In genomic region chr9:108787664-108788048, GRCh38 we compare ENCODE assay signal across 21 cellular contexts.
A peak's percentile ranks its signal among the peaks of the same experiment; 100 is the strongest.
DNase-seq lines count a peak whose midpoint lies in the region; ATAC-seq and TF ChIP-seq lines count a peak whose summit lies in the region.
"Had no signal": no experiment of that assay in that cellular context is flagged by ENCODE, and none has a peak within 500 bp of the region (broad histone marks: within the 10 kb centered on the region; RNA-seq: fewer than 3 reads in every experiment).

No MANE protein-coding gene starts in this region.

- H3K27ac Mint-ChIP-seq in WTC11: no peak overlapping the region
- H3K27ac Mint-ChIP-seq: activated CD4-positive, alpha-beta memory T cell treated with anti-CD3 and anti-CD28 coated beads for 36 hours; activated naive CD8-positive, alpha-beta T cell treated with anti-CD3 and anti-CD28 coated beads for 36 hours; memory B cell; stimulated activated naive CD8-positive, alpha-beta T cell treated with anti-CD3 and anti-CD28 coated beads, Interleukin-15, amount 100 ng/mL, for 72 hours had no signal

- ATAC-seq in WTC11: peak; percentile 60
- ATAC-seq in GM18519 (IDR thresholded peaks at IDR 0.05; ENCODE audit: low FRiP score, unreplicated experiment): no peak
- no peak for ATAC-seq in HG02840 (IDR thresholded peaks at IDR 0.05; ENCODE audit: low FRiP score, unreplicated experiment)
- ATAC-seq: activated T-cell treated with anti-CD3 and anti-CD28 coated beads, Interleukin-2, amount 50 U/mL, for 4 hours; stimulated activated naive CD8-positive, alpha-beta T cell treated with anti-CD3 and anti-CD28 coated beads, Interleukin-15, amount 100 ng/mL, for 72 hours had no signal

- H3K4me3 ChIP-seq in BLaER1 treated with 17β-estradiol and CSF1 and Interleukin-3, amounts not matched to agents 10 nM and 100 nM: no peak overlapping the region
- no peak overlapping the region for H3K4me3 ChIP-seq in mesodermal cell (ENCODE audit: extremely low read depth, insufficient read depth, low read length, poor library complexity, severe bottlenecking)
- H3K4me3 ChIP-seq: heart right ventricle had no signal

- DNase-seq in NCI-H1105 (lab: John Stamatoyannopoulos, UW) (peak; percentile 37), WTC11 (ENCODE audit: low spot score) (no peak), hippocampal formation (lab: John Stamatoyannopoulos, UW) (no peak), foreskin melanocyte (no peak)
- DNase-seq: activated CD4-positive, alpha-beta memory T cell treated with anti-CD3 and anti-CD28 coated beads for 36 hours; activated naive CD8-positive, alpha-beta T cell treated with anti-CD3 and anti-CD28 coated beads for 36 hours; activated T-cell treated with anti-CD3 and anti-CD28 coated beads, Interleukin-2, amount 50 U/mL, for 4 hours; heart right ventricle; kidney; NCI-H2029 treated with DMSO at 0.1 percent for 48 hours; NCI-H774; RPMI8226; stimulated activated naive CD8-positive, alpha-beta T cell treated with anti-CD3 and anti-CD28 coated beads, Interleukin-15, amount 100 ng/mL, for 72 hours had no signal

- CTCF ChIA-PET in WTC11 (lab: Charles Lee): interaction anchor here (0.8 to 1.2 kb wide), 2 partner anchors 10 to 19 kb away, joined by 4 to 5 read pairs; no protein-coding TSS in a partner anchor

- no peak for TF ChIP-seq CTCF in WTC11 (IDR thresholded peaks at IDR 0.05)

- no peaks in the 10 kb centered on the region for H3K36me3 Mint-ChIP-seq in WTC11
- H3K36me3 Mint-ChIP-seq: activated CD4-positive, alpha-beta memory T cell treated with anti-CD3 and anti-CD28 coated beads for 36 hours; activated naive CD8-positive, alpha-beta T cell treated with anti-CD3 and anti-CD28 coated beads for 36 hours; memory B cell had no signal

- peaks cover 13 to 59% (median 23%) of the 10 kb centered on the region in 11 experiments for H3K9me3 ChIP-seq in BLaER1 treated with 17β-estradiol and CSF1 and Interleukin-3, amounts not matched to agents 10 nM and 100 nM (replicated peaks in 1 of 11)
- H3K9me3 ChIP-seq in mesodermal cell (ENCODE audit: control insufficient read depth, low read length): peaks cover 6% of the 10 kb centered on the region
- H3K9me3 ChIP-seq: neutrophil had no signal

- H3K9me3 Mint-ChIP-seq in WTC11: peaks cover 30% of the 10 kb centered on the region
- H3K9me3 Mint-ChIP-seq: activated CD4-positive, alpha-beta memory T cell treated with anti-CD3 and anti-CD28 coated beads for 36 hours; activated naive CD8-positive, alpha-beta T cell treated with anti-CD3 and anti-CD28 coated beads for 36 hours; activated T-cell treated with anti-CD3 and anti-CD28 coated beads, Interleukin-2, amount 50 U/mL, for 4 hours; stimulated activated naive CD8-positive, alpha-beta T cell treated with anti-CD3 and anti-CD28 coated beads, Interleukin-15, amount 100 ng/mL, for 72 hours had no signal

- peaks cover 26 to 57% (median 53%) of the 10 kb centered on the region in 10 experiments for H3K4me1 ChIP-seq in BLaER1 treated with 17β-estradiol and CSF1 and Interleukin-3, amounts not matched to agents 10 nM and 100 nM
- peaks cover 29% of the 10 kb centered on the region for H3K4me1 ChIP-seq in mesodermal cell (ENCODE audit: control insufficient read depth, insufficient read depth, low read length, poor library complexity, severe bottlenecking)

- peak overlapping the region in 9 of 11 experiments; percentile 11 to 93 (median 34); a peak in 17 of 22 replicates for H3K4me2 ChIP-seq in BLaER1 treated with 17β-estradiol and CSF1 and Interleukin-3, amounts not matched to agents 10 nM and 100 nM

- POLR2A ChIA-PET in WTC11 (lab: Charles Lee): no interaction called here

- 77 to 89% methylated on average over 6 to 7 of the region's 7 CpGs for WGBS in mesodermal cell (ENCODE audit: insufficient coverage in 2 of 2), 2 experiments

- H3K27me3 ChIP-seq in BLaER1 treated with 17β-estradiol and CSF1 and Interleukin-3, amounts not matched to agents 10 nM and 100 nM: no peaks in the 10 kb centered on the region
- H3K27me3 ChIP-seq: heart right ventricle, neutrophil had no signal

- H3K4me3 Mint-ChIP-seq in WTC11: no peak overlapping the region
- H3K4me3 Mint-ChIP-seq: activated CD4-positive, alpha-beta memory T cell treated with anti-CD3 and anti-CD28 coated beads for 36 hours; activated naive CD8-positive, alpha-beta T cell treated with anti-CD3 and anti-CD28 coated beads for 36 hours; activated T-cell treated with anti-CD3 and anti-CD28 coated beads, Interleukin-2, amount 50 U/mL, for 4 hours; memory B cell; stimulated activated naive CD8-positive, alpha-beta T cell treated with anti-CD3 and anti-CD28 coated beads, Interleukin-15, amount 100 ng/mL, for 72 hours had no signal

- no peaks in the 10 kb centered on the region for H3K27me3 Mint-ChIP-seq in WTC11 (ENCODE audit: low read depth)

- H3K4me1 Mint-ChIP-seq in WTC11: peaks cover 20% of the 10 kb centered on the region
- H3K4me1 Mint-ChIP-seq: stimulated activated naive CD8-positive, alpha-beta T cell treated with anti-CD3 and anti-CD28 coated beads, Interleukin-15, amount 100 ng/mL, for 72 hours had no signal

- no peak overlapping the region for H3K9ac ChIP-seq in BLaER1 treated with 17β-estradiol and CSF1 and Interleukin-3, amounts not matched to agents 10 nM and 100 nM

- no peaks in the 10 kb centered on the region; a peak in 1 of 22 replicates for H3K36me3 ChIP-seq in BLaER1 treated with 17β-estradiol and CSF1 and Interleukin-3, amounts not matched to agents 10 nM and 100 nM
- H3K36me3 ChIP-seq in mesodermal cell (ENCODE audit: control insufficient read depth, insufficient read depth, low read length): no peaks in the 10 kb centered on the region
- H3K36me3 ChIP-seq: brain microvascular endothelial cell, heart right ventricle, neutrophil had no signal

- H3K27ac ChIP-seq in BLaER1 treated with 17β-estradiol and CSF1 and Interleukin-3, amounts not matched to agents 10 nM and 100 nM: peak overlapping the region in 8 of 11 experiments; percentile 2 to 79 (median 34); a peak in 9 of 22 replicates
- H3K27ac ChIP-seq in mesodermal cell (ENCODE audit: low read depth, low read length, severe bottlenecking): peak overlapping the region; percentile 65
- H3K27ac ChIP-seq: brain microvascular endothelial cell, heart right ventricle, neutrophil, VCaP had no signal

- H4K20me1 ChIP-seq in BLaER1 treated with 17β-estradiol and CSF1 and Interleukin-3, amounts not matched to agents 10 nM and 100 nM: no peaks in the 10 kb centered on the region

TF ChIP-seq in WTC11, 78 proteins besides CTCF, POLR2A, EP300 and RAD21:
- TF ChIP-seq ZNF512 (CRISPR knock-in tag; IDR thresholded peaks at IDR 0.05; ENCODE audit: borderline replicate concordance): no peak
